ENCODE assay signal across 21 cellular contexts in the genomic region with DNA sequence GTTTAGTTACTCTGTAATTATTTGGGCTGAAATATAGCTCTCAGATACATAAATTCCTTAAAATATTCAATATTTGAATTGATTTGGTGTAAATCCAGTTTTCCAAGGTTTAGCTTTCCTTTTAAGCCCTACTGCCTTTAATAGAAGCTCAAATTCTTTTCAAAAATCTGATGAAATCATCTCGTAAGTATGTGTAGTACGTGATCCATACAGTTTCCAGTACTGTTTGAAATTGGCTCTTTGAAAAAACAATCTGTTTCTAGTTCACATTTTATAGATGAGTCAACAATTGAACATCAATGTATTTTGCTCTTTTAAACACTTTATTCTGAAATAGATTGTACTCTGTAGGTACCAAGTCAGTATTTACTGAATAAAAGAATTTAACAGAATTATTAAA.
DNase-seq lines count a peak whose midpoint lies in the region; ATAC-seq and TF ChIP-seq lines count a peak whose summit lies in the region.
"Had no signal": no experiment of that assay in that cellular context is flagged by ENCODE, and none has a peak within 500 bp of the region (broad histone marks: within the 10 kb centered on the region; RNA-seq: fewer than 3 reads in every experiment).

No MANE protein-coding gene starts in this region.

- H3K36me3 Mint-ChIP-seq in natural killer cell = no peaks in the 10 kb centered on the region
- H3K36me3 Mint-ChIP-seq: CD14-positive monocyte; IgD-negative memory B cell; naive thymus-derived CD4-positive, alpha-beta T cell had no signal

- H4K20me1 ChIP-seq in hepatocyte (ENCODE audit: insufficient read depth, poor library complexity, severe bottlenecking) = no peaks in the 10 kb centered on the region

- no peak overlapping the region for H3K27ac ChIP-seq in hepatocyte
- H3K27ac ChIP-seq: colonic mucosa, heart right ventricle had no signal

- intact Hi-C loops in natural killer cell (cut with micrococcal nuclease) = loop anchor here (10.0 kb wide), 1 partner anchor 468 kb away; no protein-coding TSS in a partner anchor

- WGBS in hepatocyte (ENCODE audit: low lambda C conversion rate, missing lambda C conversion rate) = 88% methylated on average over 2 of the region's 2 CpGs

- H3K27ac Mint-ChIP-seq in natural killer cell = no peak overlapping the region
- H3K27ac Mint-ChIP-seq: activated CD4-positive, alpha-beta T cell treated with anti-CD3 and anti-CD28 coated beads, Interleukin-2, amount 10 ng/mL, durations not matched to agents 7 days and 5 days; CD14-positive monocyte; GM23338; IgD-negative memory B cell; naive thymus-derived CD4-positive, alpha-beta T cell had no signal

- ATAC-seq in GM21515 (IDR thresholded peaks at IDR 0.05; ENCODE audit: unreplicated experiment) (no peak), natural killer cell (no peak)
- ATAC-seq: GM23338; heart right ventricle; naive thymus-derived CD4-positive, alpha-beta T cell had no signal

- no peaks in the 10 kb centered on the region for H3K27me3 ChIP-seq in hepatocyte
- H3K27me3 ChIP-seq: colonic mucosa, heart right ventricle had no signal

- H3K79me2 ChIP-seq in hepatocyte = no peaks in the 10 kb centered on the region

- no peaks in the 10 kb centered on the region for H3K9me3 Mint-ChIP-seq in natural killer cell
- H3K9me3 Mint-ChIP-seq: activated CD4-positive, alpha-beta T cell treated with anti-CD3 and anti-CD28 coated beads, Interleukin-2, amount 10 ng/mL, durations not matched to agents 7 days and 5 days; GM23338; naive thymus-derived CD4-positive, alpha-beta T cell had no signal

- H3K4me1 ChIP-seq in hepatocyte (ENCODE audit: insufficient read depth) = no peaks in the 10 kb centered on the region
- H3K4me1 ChIP-seq: colonic mucosa had no signal

- H3K27me3 Mint-ChIP-seq in natural killer cell (ENCODE audit: low read depth in 2 of 2) = peaks cover 0 to 32% of the 10 kb centered on the region in 2 donors
- H3K27me3 Mint-ChIP-seq: IgD-negative memory B cell had no signal

- H3K4me2 ChIP-seq in hepatocyte = no peak overlapping the region
- H3K4me2 ChIP-seq: GM23338 had no signal

- H3K36me3 ChIP-seq in hepatocyte (replicated peaks; ENCODE audit: insufficient read depth, low read depth) = no peaks in the 10 kb centered on the region
- H3K36me3 ChIP-seq: colonic mucosa had no signal

- H3K4me1 Mint-ChIP-seq in natural killer cell = no peaks in the 10 kb centered on the region
- H3K4me1 Mint-ChIP-seq: activated CD4-positive, alpha-beta T cell treated with anti-CD3 and anti-CD28 coated beads, Interleukin-2, amount 10 ng/mL, durations not matched to agents 7 days and 5 days; CD14-positive monocyte; GM23338; IgD-negative memory B cell; naive thymus-derived CD4-positive, alpha-beta T cell had no signal

- no peaks in the 10 kb centered on the region for H3K9me2 ChIP-seq in hepatocyte (replicated peaks; ENCODE audit: insufficient read depth)

- no peak overlapping the region for H3K4me3 ChIP-seq in hepatocyte
- H3K4me3 ChIP-seq: colonic mucosa, GM23338, heart right ventricle had no signal

- peak; percentile 84 for DNase-seq in HCEC 1CT
- DNase-seq in astrocyte of the hippocampus (ENCODE audit: low read depth, low spot score) = peak; percentile 20
- peak; percentile 68 for DNase-seq in fibroblast of the conjunctiva (ENCODE audit: low read depth)
- no peak for DNase-seq in hepatocyte (ENCODE audit: low spot score)
- DNase-seq in Kasumi-1 (lab: John Stamatoyannopoulos, UW) = no peak
- DNase-seq in natural killer cell = no peak
- DNase-seq: activated CD4-positive, alpha-beta T cell treated with anti-CD3 and anti-CD28 coated beads, Interleukin-2, amount 10 ng/mL, durations not matched to agents 7 days and 5 days; activated gamma-delta T cell treated with Interleukin-2 at 50 U/mL for 16 hours; amygdala; colonic mucosa; heart right ventricle; naive thymus-derived CD4-positive, alpha-beta T cell; NCI-H1694; NCI-H446; posterior cingulate gyrus; small intestine; stimulated activated CD4-positive, alpha-beta T cell treated with anti-CD3 and anti-CD28 coated beads, Interleukin-4, amount 100 ng/mL, for 4 hours had no signal

- H3K9me3 ChIP-seq in hepatocyte (ENCODE audit: low read depth) = no peaks in the 10 kb centered on the region
- H3K9me3 ChIP-seq: colonic mucosa had no signal

- no peak overlapping the region for H2AFZ ChIP-seq in hepatocyte
- H2AFZ ChIP-seq: GM23338 had no signal

- H3K4me3 Mint-ChIP-seq in natural killer cell = no peak overlapping the region
- H3K4me3 Mint-ChIP-seq: activated CD4-positive, alpha-beta T cell treated with anti-CD3 and anti-CD28 coated beads, Interleukin-2, amount 10 ng/mL, durations not matched to agents 7 days and 5 days; CD14-positive monocyte; GM23338; IgD-negative memory B cell; naive thymus-derived CD4-positive, alpha-beta T cell had no signal

- no peak for TF ChIP-seq CTCF in hepatocyte (IDR thresholded peaks at IDR 0.05; ENCODE audit: poor library complexity)
- TF ChIP-seq CTCF in natural killer cell (IDR thresholded peaks at IDR 0.05) = no peak

Comparison
In these comparisons a context has a peak if more than half of its experiments do, and no peak if none do; other contexts are left out.
1. DNase-seq: peak in HCEC 1CT (single experiment), astrocyte of the hippocampus (single experiment) and fibroblast of the conjunctiva (single experiment); none in hepatocyte (single experiment), Kasumi-1 (0 of 2) and natural killer cell (single experiment).